In the genomic region with DNA sequence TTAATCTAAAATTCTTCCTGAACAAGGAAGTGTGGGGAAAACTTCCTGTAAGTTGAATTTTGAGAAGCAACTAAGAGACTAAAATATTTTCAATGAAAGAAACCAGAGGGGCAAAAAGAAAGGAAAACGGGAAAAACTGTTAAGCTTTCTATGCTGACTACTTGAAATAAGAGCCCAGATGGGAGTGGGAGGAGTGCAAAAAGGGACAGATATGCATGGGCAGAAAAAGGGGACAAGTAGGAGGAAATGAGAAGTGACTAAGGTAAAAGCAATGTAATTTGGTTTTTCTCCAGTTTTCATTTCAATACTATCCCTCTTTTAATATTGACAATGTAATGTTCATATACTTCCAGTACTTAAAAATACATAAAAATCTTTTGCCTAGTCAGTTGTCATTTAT, we compare ENCODE assay signal across 15 cellular contexts.
"Had no signal": no experiment of that assay in that cellular context is flagged by ENCODE, and none has a peak within 500 bp of the region (broad histone marks: within the 10 kb centered on the region; RNA-seq: fewer than 3 reads in every experiment).

No MANE protein-coding gene starts in this region.

- DNase-seq: activated CD4-positive, alpha-beta T cell treated with anti-CD3 and anti-CD28 coated beads, Interleukin-2, amount 50 U/mL, for 4 hours; activated CD8-positive, alpha-beta memory T cell treated with anti-CD3 and anti-CD28 coated beads, Interleukin-2, amount 50 U/mL, for 4 hours; esophagus squamous epithelium; foreskin fibroblast; head of caudate nucleus; islet precursor cell; mammary epithelial cell; ovary; SK-N-SH; stimulated activated CD4-positive, alpha-beta T cell treated with anti-CD3 and anti-CD28 coated beads, Interleukin-15, amount 100 ng/mL, for 24 hours; stimulated activated CD4-positive, alpha-beta T cell treated with anti-CD3 and anti-CD28 coated beads, Interleukin-4, amount 100 ng/mL, for 4 hours; T-helper 2 cell had no signal

- H3K27ac Mint-ChIP-seq: activated T-helper 17 cell treated with anti-CD3 and anti-CD28 coated beads, Interleukin-2, amount 50 U/mL, for 72 hours had no signal

- H3K4me1 Mint-ChIP-seq: neural crest cell had no signal

- H3K4me3 Mint-ChIP-seq: activated T-helper 17 cell treated with anti-CD3 and anti-CD28 coated beads, Interleukin-2, amount 50 U/mL, for 72 hours; neural crest cell had no signal

- H3K9me3 Mint-ChIP-seq: activated T-helper 17 cell treated with anti-CD3 and anti-CD28 coated beads, Interleukin-2, amount 50 U/mL, for 72 hours; neural crest cell had no signal

- ATAC-seq: activated T-helper 17 cell treated with anti-CD3 and anti-CD28 coated beads, Interleukin-2, amount 50 U/mL, for 72 hours; left lobe of liver had no signal

- H3K27me3 Mint-ChIP-seq: activated T-helper 17 cell treated with anti-CD3 and anti-CD28 coated beads, Interleukin-2, amount 50 U/mL, for 72 hours had no signal
